In the genomic region with DNA sequence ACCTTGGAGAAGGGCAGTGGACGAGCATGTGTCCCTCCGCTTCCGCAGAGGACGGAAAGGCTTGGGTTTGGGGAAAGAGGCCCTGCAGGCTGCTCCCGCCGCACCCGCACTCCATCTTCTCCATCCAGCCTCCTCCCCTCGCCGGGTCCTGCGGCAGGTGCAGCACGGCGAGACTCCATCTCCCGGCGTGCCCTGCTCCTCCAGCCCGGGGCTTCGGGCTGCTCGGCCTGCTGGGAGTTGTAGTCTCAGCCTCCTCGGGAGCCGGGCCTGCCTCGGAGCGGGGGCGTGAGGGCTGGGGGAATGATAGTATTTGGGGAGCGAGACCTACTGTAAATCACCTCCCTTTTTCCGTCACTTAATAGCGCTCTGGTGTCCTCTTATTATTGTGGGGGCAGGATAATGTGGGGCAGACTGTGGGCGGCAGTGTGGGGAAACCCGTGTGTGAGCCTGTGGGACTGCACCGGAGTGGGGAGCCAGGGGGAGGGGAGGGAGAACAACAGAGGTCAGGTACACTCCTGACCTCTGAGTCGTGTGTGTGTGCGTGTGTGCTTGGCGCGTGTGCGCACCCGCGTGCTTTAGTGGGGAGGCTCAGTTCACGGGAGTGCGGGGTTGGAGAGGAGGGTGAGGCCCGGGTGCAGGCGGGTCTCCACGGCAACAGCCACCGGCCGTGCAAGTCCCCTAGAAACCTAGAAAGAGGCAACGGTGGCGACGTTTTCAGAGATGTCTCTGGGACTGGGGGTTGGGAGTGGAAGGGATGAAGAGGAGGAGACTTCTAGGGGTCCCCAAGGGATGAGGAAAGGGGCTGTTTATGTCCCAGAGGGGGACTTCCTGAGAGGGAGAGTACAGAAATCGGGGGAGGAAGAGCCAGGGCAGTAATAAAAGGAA, we compare ENCODE assay signal across 8 cellular contexts. TPM values are rescaled to one million over a fixed set of nuclear protein-coding genes. Genes with fewer than 3 reads are reported as not detected.
A peak's percentile ranks its signal among the peaks of the same experiment; 100 is the strongest.
DNase-seq lines count a peak whose midpoint lies in the region; ATAC-seq and TF ChIP-seq lines count a peak whose summit lies in the region.

No MANE protein-coding gene starts in this region.

- intact Hi-C loops in colonic mucosa (cut with DNase I) = no loop called here

- peak overlapping the region in 1 of 2 donors; percentile 55 for H3K9ac ChIP-seq in colonic mucosa (ENCODE audit: low read depth in 2 of 2, low read length in 2 of 2)

- ATAC-seq in HG03095 (IDR thresholded peaks at IDR 0.05; ENCODE audit: unreplicated experiment) (peak; percentile 86), left lobe of liver (peak; percentile 98)

- peak overlapping the region; percentile 58 for H3K4me3 ChIP-seq in colonic mucosa

- H3K36me3 ChIP-seq in colonic mucosa = no peaks in the 10 kb centered on the region

- peaks cover 34% of the 10 kb centered on the region for H3K27me3 ChIP-seq in colonic mucosa

- no peaks in the 10 kb centered on the region for H3K9me3 ChIP-seq in colonic mucosa

- TF ChIP-seq CTCF in colonic mucosa (IDR thresholded peaks at IDR 0.05) = no peak

- peaks cover 3% of the 10 kb centered on the region for H3K4me1 ChIP-seq in colonic mucosa

- H3K27ac ChIP-seq in colonic mucosa = no peak overlapping the region

- peak; percentile 54 for DNase-seq in SIG-M5 treated with dmso at 0.1 percent for 504 hours (lab: John Stamatoyannopoulos, UW; ENCODE audit: unreplicated experiment)
- no peak for DNase-seq in SIG-M5 (lab: John Stamatoyannopoulos, UW)
- peak; percentile 54 for DNase-seq in NCI-H2227 treated with DMSO at 0.1 percent for 48 hours (lab: John Stamatoyannopoulos, UW)
- peak; percentile 90 for DNase-seq in activated CD4-positive, alpha-beta T cell treated with anti-CD3 and anti-CD28 coated beads for 48 hours
- DNase-seq in colonic mucosa = peak; percentile 84
- peak; percentile 78 for DNase-seq in left lobe of liver (ENCODE audit: low spot score)
- peak; percentile 83 to 87 for DNase-seq in stimulated activated CD4-positive, alpha-beta T cell treated with anti-CD3 and anti-CD28 coated beads, Interleukin-2, amount 100 ng/mL, for 24 hours

RNA-seq across cellular contexts. Expression of gene TTBK1, which starts 4.1 kb away (rescaled TPM):
- 1 to 10 TPM in 1 of 2 donors, under 1 TPM in 1; 0.48 to 1.0 TPM for total RNA-seq in colonic mucosa
- total RNA-seq in left lobe of liver = 2.0 TPM

RNA-seq across cellular contexts. Expression of gene DNPH1, which starts 18.1 kb away (rescaled TPM):
- 10 to 100 TPM; 76.8 to 99.4 TPM for total RNA-seq in colonic mucosa
- 80.4 TPM for total RNA-seq in left lobe of liver

RNA-seq across cellular contexts. Expression of gene SLC22A7, which starts 50.7 kb away (rescaled TPM):
- total RNA-seq in colonic mucosa (not detected), left lobe of liver (269 TPM)

Comparison
In these comparisons a context has a peak if more than half of its experiments do, and no peak if none do; other contexts are left out.
1. RNA of gene SLC22A7, which starts 50.7 kb away (total RNA-seq): 269 TPM in left lobe of liver (single experiment); not detected in colonic mucosa; every median in the first group is over 100 times any median in the second.